29 cellular contexts compared by ENCODE assay signal in genomic region chr11:128022761-128023160, GRCh38.
"Had no signal": no experiment of that assay in that cellular context is flagged by ENCODE, and none has a peak within 500 bp of the region (broad histone marks: within the 10 kb centered on the region; RNA-seq: fewer than 3 reads in every experiment).

No MANE protein-coding gene starts in this region.

- H3K27ac ChIP-seq: neural progenitor cell, ovary, parathyroid adenoma, psoas muscle, right lobe of liver, sigmoid colon, stomach, thoracic aorta, thyroid gland, tibial nerve, upper lobe of left lung, vagina had no signal

- H3K4me1 ChIP-seq: neural progenitor cell, parathyroid adenoma, psoas muscle, sigmoid colon, stomach, thyroid gland, tibial nerve, upper lobe of left lung, vagina had no signal

- H3K27me3 ChIP-seq: neural progenitor cell, ovary, right lobe of liver, thyroid gland, tibial nerve, upper lobe of left lung, vagina had no signal

- H3K9me3 Mint-ChIP-seq: naive thymus-derived CD8-positive, alpha-beta T cell; natural killer cell treated with Interleukin-12 subunit alpha and Interleukin-12 subunit beta and Interleukin-15 and Interleukin-18, amount 100 ng/mL, for 72 hours; stimulated activated effector memory CD8-positive, alpha-beta T cell treated with anti-CD3 and anti-CD28 coated beads, Interleukin-12 subunit alpha, Interleukin-12 subunit beta, amount 100 ng/mL, for 72 hours; stimulated activated naive B cell treated with anti-CD40 and anti-IgM and Interleukin-4, amounts not matched to agents 10 μg/mL and 1 μg/mL and 100 μg/mL, for 72 hours; stimulated activated naive CD8-positive, alpha-beta T cell treated with anti-CD3 and anti-CD28 coated beads, Interleukin-15, Interleukin-2, amounts not matched to agents 100 ng/mL and 50 ng/mL, for 24 hours had no signal

- ATAC-seq: naive thymus-derived CD8-positive, alpha-beta T cell; psoas muscle; right cardiac atrium had no signal

- H3K9me3 ChIP-seq: ovary, psoas muscle, right lobe of liver, sigmoid colon, stomach, thoracic aorta, thyroid gland, tibial nerve, upper lobe of left lung, vagina had no signal

- DNase-seq: naive thymus-derived CD8-positive, alpha-beta T cell; nephron progenitor cell; occipital lobe; ovary; posterior cingulate gyrus; psoas muscle; right cardiac atrium; right lobe of liver; sigmoid colon; small intestine; stimulated activated CD4-positive, alpha-beta T cell treated with anti-CD3 and anti-CD28 coated beads, Interleukin-15, amount 100 ng/mL, for 24 hours; stimulated activated CD4-positive, alpha-beta T cell treated with anti-CD3 and anti-CD28 coated beads, Interleukin-2, amount 100 ng/mL, for 24 hours; stimulated activated CD4-positive, alpha-beta T cell treated with anti-CD3 and anti-CD28 coated beads, Interleukin-2, amount 100 ng/mL, for 48 hours; stimulated activated CD4-positive, alpha-beta T cell treated with anti-CD3 and anti-CD28 coated beads, Interleukin-4, amount 100 ng/mL, for 24 hours; stimulated activated naive B cell treated with anti-CD40 and anti-IgM and Interleukin-4, amounts not matched to agents 10 μg/mL and 1 μg/mL and 100 μg/mL, for 72 hours; stimulated activated naive CD4-positive, alpha-beta T cell treated with Interleukin-2 at 50 U/mL for 16 hours; stomach; thyroid gland; trophoblast cell; upper lobe of left lung had no signal

- H3K4me1 Mint-ChIP-seq: naive thymus-derived CD8-positive, alpha-beta T cell; stimulated activated effector memory CD8-positive, alpha-beta T cell treated with anti-CD3 and anti-CD28 coated beads, Interleukin-12 subunit alpha, Interleukin-12 subunit beta, amount 100 ng/mL, for 72 hours; stimulated activated naive B cell treated with anti-CD40 and anti-IgM and Interleukin-4, amounts not matched to agents 10 μg/mL and 1 μg/mL and 100 μg/mL, for 72 hours had no signal

- H3K36me3 Mint-ChIP-seq: naive thymus-derived CD8-positive, alpha-beta T cell; natural killer cell treated with Interleukin-12 subunit alpha and Interleukin-12 subunit beta and Interleukin-15 and Interleukin-18, amount 100 ng/mL, for 72 hours; neural progenitor cell; stimulated activated effector memory CD8-positive, alpha-beta T cell treated with anti-CD3 and anti-CD28 coated beads, Interleukin-12 subunit alpha, Interleukin-12 subunit beta, amount 100 ng/mL, for 72 hours; stimulated activated naive B cell treated with anti-CD40 and anti-IgM and Interleukin-4, amounts not matched to agents 10 μg/mL and 1 μg/mL and 100 μg/mL, for 72 hours had no signal

- H3K4me3 ChIP-seq: neural progenitor cell, ovary, psoas muscle, right lobe of liver, sigmoid colon, stomach, thoracic aorta, thyroid gland, tibial nerve, upper lobe of left lung, vagina had no signal

- H3K27ac Mint-ChIP-seq: naive thymus-derived CD8-positive, alpha-beta T cell; natural killer cell treated with Interleukin-12 subunit alpha and Interleukin-12 subunit beta and Interleukin-15 and Interleukin-18, amount 100 ng/mL, for 72 hours; nephron progenitor cell; neural progenitor cell; progenitor cell of endocrine pancreas; stimulated activated effector memory CD8-positive, alpha-beta T cell treated with anti-CD3 and anti-CD28 coated beads, Interleukin-12 subunit alpha, Interleukin-12 subunit beta, amount 100 ng/mL, for 72 hours; stimulated activated naive B cell treated with anti-CD40 and anti-IgM and Interleukin-4, amounts not matched to agents 10 μg/mL and 1 μg/mL and 100 μg/mL, for 72 hours; stimulated activated naive CD8-positive, alpha-beta T cell treated with anti-CD3 and anti-CD28 coated beads, Interleukin-15, Interleukin-2, amounts not matched to agents 100 ng/mL and 50 ng/mL, for 24 hours had no signal

- H3K4me3 Mint-ChIP-seq: naive thymus-derived CD8-positive, alpha-beta T cell; natural killer cell treated with Interleukin-12 subunit alpha and Interleukin-12 subunit beta and Interleukin-15 and Interleukin-18, amount 100 ng/mL, for 72 hours; nephron progenitor cell; neural progenitor cell; stimulated activated effector memory CD8-positive, alpha-beta T cell treated with anti-CD3 and anti-CD28 coated beads, Interleukin-12 subunit alpha, Interleukin-12 subunit beta, amount 100 ng/mL, for 72 hours; stimulated activated naive B cell treated with anti-CD40 and anti-IgM and Interleukin-4, amounts not matched to agents 10 μg/mL and 1 μg/mL and 100 μg/mL, for 72 hours; stimulated activated naive CD8-positive, alpha-beta T cell treated with anti-CD3 and anti-CD28 coated beads, Interleukin-15, Interleukin-2, amounts not matched to agents 100 ng/mL and 50 ng/mL, for 24 hours had no signal

- H3K36me3 ChIP-seq: neural progenitor cell, ovary, right lobe of liver, sigmoid colon, stomach, thoracic aorta, thyroid gland, tibial nerve, upper lobe of left lung, vagina had no signal
